20 cellular contexts compared by ENCODE assay signal in genomic region chr1:166978795-166979194, GRCh38. TPM values are rescaled to one million over a fixed set of nuclear protein-coding genes. Genes with fewer than 3 reads are reported as not detected.
A peak's percentile ranks its signal among the peaks of the same experiment; 100 is the strongest.
DNase-seq lines count a peak whose midpoint lies in the region; ATAC-seq and FAIRE-seq lines count a peak whose summit lies in the region.
"Had no signal": no experiment of that assay in that cellular context is flagged by ENCODE, and none has a peak within 500 bp of the region (broad histone marks: within the 10 kb centered on the region; RNA-seq: fewer than 3 reads in every experiment).

No MANE protein-coding gene starts in this region.

- intact Hi-C loops in left colon (cut with DNase I, micrococcal nuclease), result no loop called here

- no peak for DNase-seq in GM18507 (ENCODE audit: extremely low spot score, insufficient read length, low read depth)
- peak; percentile 77 for DNase-seq in MV-4-11 (lab: John Stamatoyannopoulos, UW)
- no peak for DNase-seq in left colon
- DNase-seq in DMS79 (lab: John Stamatoyannopoulos, UW), result no peak
- DNase-seq in NCI-H510A (lab: John Stamatoyannopoulos, UW), result no peak
- DNase-seq: activated CD4-positive, alpha-beta T cell treated with anti-CD3 and anti-CD28 coated beads for 4 hours; activated T-cell treated with anti-CD3 and anti-CD28 coated beads, Interleukin-2, amount 50 U/mL, for 24 hours; HCEC 1CT; mammary epithelial cell; NCI-H2029 treated with DMSO at 0.1 percent for 48 hours; NCI-H774; nephron progenitor cell; T1000; testis had no signal

- peak; percentile 23 for ATAC-seq in GM19468 (IDR thresholded peaks at IDR 0.05; ENCODE audit: extremely low read depth, unreplicated experiment)
- peak; percentile 59 for ATAC-seq in HG03025 (IDR thresholded peaks at IDR 0.05; ENCODE audit: low FRiP score, unreplicated experiment)
- ATAC-seq in HG03095 (IDR thresholded peaks at IDR 0.05; ENCODE audit: unreplicated experiment), result no peak
- no peak for ATAC-seq in left colon
- ATAC-seq: Right ventricle myocardium inferior had no signal

- peak; percentile 62 for FAIRE-seq in GM18507 (lab: Jason Lieb, UNC)
- FAIRE-seq: frontal cortex had no signal

RNA-seq across cellular contexts. Expression of gene ILDR2, which starts 3.5 kb away (rescaled TPM):
- total RNA-seq in left colon, result 1 to 10 TPM in 1 of 2 donors, under 1 TPM in 1; 0.85 to 1.3 TPM
- total RNA-seq: mammary epithelial cell had no signal

RNA-seq across cellular contexts. Expression of gene MAEL, which starts 10.3 kb away (rescaled TPM):
- total RNA-seq in left colon, result not detected
- total RNA-seq: chondrocyte, mammary epithelial cell had no signal

Comparison
In these comparisons a context has a peak if more than half of its experiments do, and no peak if none do; other contexts are left out.
1. ATAC-seq: peak in GM19468 (single experiment) and HG03025 (single experiment); none in HG03095 (single experiment) and left colon (single experiment).